21 cellular contexts compared by ENCODE assay signal in genomic region chr14:50107850-50108249, GRCh38. TPM values are rescaled to one million over a fixed set of nuclear protein-coding genes. Genes with fewer than 3 reads are reported as not detected.
DNase-seq lines count a peak whose midpoint lies in the region; ATAC-seq, FAIRE-seq and TF ChIP-seq lines count a peak whose summit lies in the region.
"Had no signal": no experiment of that assay in that cellular context is flagged by ENCODE, and none has a peak within 500 bp of the region (broad histone marks: within the 10 kb centered on the region; RNA-seq: fewer than 3 reads in every experiment).

No MANE protein-coding gene starts in this region.

- TF ChIP-seq RAD21 in HepG2 (CRISPR knock-in tag; IDR thresholded peaks at IDR 0.05): no peak

- TF ChIP-seq EP300 in suprapubic skin (IDR thresholded peaks at IDR 0.05): no peak
- TF ChIP-seq EP300 in HepG2 (IDR thresholded peaks at IDR 0.05; ENCODE audit: low read depth in 2 of 2, low read length in 2 of 2): no peak
- TF ChIP-seq EP300 in HepG2 (CRISPR knock-in tag; IDR thresholded peaks at IDR 0.05; ENCODE audit: borderline replicate concordance): no peak

- H3K9me3 ChIP-seq in left lung (no peaks in the 10 kb centered on the region), suprapubic skin (no peaks in the 10 kb centered on the region), aorta (ENCODE audit: control insufficient read depth, low read length) (no peaks in the 10 kb centered on the region), HepG2 (ENCODE audit: low read length) (no peaks in the 10 kb centered on the region)
- H3K9me3 ChIP-seq: testis had no signal

- no peak for ATAC-seq in activated T-cell treated with anti-CD3 and anti-CD28 coated beads, Interleukin-2, amount 50 U/mL, for 72 hours (replicated peaks in 1 of 2)
- no peak for ATAC-seq in activated naive CD8-positive, alpha-beta T cell treated with anti-CD3 and anti-CD28 coated beads, Interleukin-2, amount 50 U/mL, for 24 hours
- ATAC-seq in left lung (peak; percentile 58), HG02610 (IDR thresholded peaks at IDR 0.05; ENCODE audit: unreplicated experiment) (no peak), aorta (ENCODE audit: low FRiP score) (no peak), HepG2 (no peak)

- no peaks in the 10 kb centered on the region for H3K27me3 Mint-ChIP-seq in activated T-cell treated with anti-CD3 and anti-CD28 coated beads, Interleukin-2, amount 50 U/mL, for 72 hours (ENCODE audit: low read depth)
- H3K27me3 Mint-ChIP-seq in activated naive CD8-positive, alpha-beta T cell treated with anti-CD3 and anti-CD28 coated beads, Interleukin-2, amount 50 U/mL, for 24 hours: no peaks in the 10 kb centered on the region
- H3K27me3 Mint-ChIP-seq: activated naive CD4-positive, alpha-beta T cell treated with anti-CD3 and anti-CD28 coated beads, Interleukin-2, amount 10 ng/mL, durations not matched to agents 7 days and 5 days had no signal

- H3K27ac ChIP-seq in left lung (peak overlapping the region in 1 of 2 donors; percentile 34), suprapubic skin (peak overlapping the region; percentile 5), aorta (ENCODE audit: low read depth in 1 of 2, low read length in 2 of 2) (no peak overlapping the region), HepG2 (ENCODE audit: extremely low read length, insufficient read depth, low read length) (no peak overlapping the region)
- H3K27ac ChIP-seq: C4-2B, testis had no signal

- intact Hi-C loops in left lung (cut with DNase I) (no loop called here), aorta (cut with DNase I) (loop anchor here (5.0 kb wide), 2 partner anchors 241 to 246 kb away; no protein-coding TSS in a partner anchor), HepG2 (cut with micrococcal nuclease; ENCODE audit: unreplicated experiment) (loop anchor here (5.0 to 10.0 kb wide), 3 partner anchors 46 to 106 kb away; no protein-coding TSS in a partner anchor)

- no peaks in the 10 kb centered on the region for H3K79me2 ChIP-seq in HepG2 (ENCODE audit: insufficient read depth, low read length)

- BruUV-seq in HepG2 (replicated peaks; lab: Mats Ljungman, UMichigan): no TSS peak

- TF ChIP-seq POLR2A in suprapubic skin (IDR thresholded peaks at IDR 0.05) (no peak), HepG2 (IDR thresholded peaks at IDR 0.05; ENCODE audit: insufficient read depth in 1 of 2, low read depth in 2 of 2, low read length in 2 of 2) (no peak)

- in situ Hi-C loops in HepG2 (cut with HindIII; ENCODE audit: extremely low pct_ligation_motif_present, low pct_unique_long_range_greater_than_20kb): loop anchor here (5.0 kb wide), 1 partner anchor 106 kb away; no protein-coding TSS in a partner anchor

- no peaks in the 10 kb centered on the region for H3K9me3 Mint-ChIP-seq in activated T-cell treated with anti-CD3 and anti-CD28 coated beads, Interleukin-2, amount 50 U/mL, for 72 hours
- no peaks in the 10 kb centered on the region for H3K9me3 Mint-ChIP-seq in activated naive CD8-positive, alpha-beta T cell treated with anti-CD3 and anti-CD28 coated beads, Interleukin-2, amount 50 U/mL, for 24 hours
- H3K9me3 Mint-ChIP-seq: activated naive CD4-positive, alpha-beta T cell treated with anti-CD3 and anti-CD28 coated beads, Interleukin-2, amount 10 ng/mL, durations not matched to agents 7 days and 5 days had no signal

- H3K27ac Mint-ChIP-seq in activated T-cell treated with anti-CD3 and anti-CD28 coated beads, Interleukin-2, amount 50 U/mL, for 72 hours: peak overlapping the region; percentile 69
- H3K27ac Mint-ChIP-seq in activated naive CD8-positive, alpha-beta T cell treated with anti-CD3 and anti-CD28 coated beads, Interleukin-2, amount 50 U/mL, for 24 hours: peak overlapping the region; percentile 39
- H3K27ac Mint-ChIP-seq: activated naive CD4-positive, alpha-beta T cell treated with anti-CD3 and anti-CD28 coated beads, Interleukin-2, amount 10 ng/mL, durations not matched to agents 7 days and 5 days had no signal

- peaks cover 8 to 23% of the 10 kb centered on the region in 2 donors for H3K36me3 Mint-ChIP-seq in activated T-cell treated with anti-CD3 and anti-CD28 coated beads, Interleukin-2, amount 50 U/mL, for 72 hours (ENCODE audit: insufficient read depth in 2 of 2)
- peaks cover 40% of the 10 kb centered on the region for H3K36me3 Mint-ChIP-seq in activated naive CD8-positive, alpha-beta T cell treated with anti-CD3 and anti-CD28 coated beads, Interleukin-2, amount 50 U/mL, for 24 hours (ENCODE audit: low read depth)

- no peak overlapping the region for H3K4me2 ChIP-seq in HepG2 (ENCODE audit: low read depth, low read length)

- H3K4me3 Mint-ChIP-seq in activated T-cell treated with anti-CD3 and anti-CD28 coated beads, Interleukin-2, amount 50 U/mL, for 72 hours: no peak overlapping the region
- no peak overlapping the region for H3K4me3 Mint-ChIP-seq in activated naive CD8-positive, alpha-beta T cell treated with anti-CD3 and anti-CD28 coated beads, Interleukin-2, amount 50 U/mL, for 24 hours
- H3K4me3 Mint-ChIP-seq: activated naive CD4-positive, alpha-beta T cell treated with anti-CD3 and anti-CD28 coated beads, Interleukin-2, amount 10 ng/mL, durations not matched to agents 7 days and 5 days had no signal

- peaks cover 45% of the 10 kb centered on the region for H3K4me1 Mint-ChIP-seq in activated T-cell treated with anti-CD3 and anti-CD28 coated beads, Interleukin-2, amount 50 U/mL, for 72 hours (ENCODE audit: low read depth)
- peaks cover 48% of the 10 kb centered on the region for H3K4me1 Mint-ChIP-seq in activated naive CD8-positive, alpha-beta T cell treated with anti-CD3 and anti-CD28 coated beads, Interleukin-2, amount 50 U/mL, for 24 hours

- POLR2A ChIA-PET in HepG2 (lab: Yijun Ruan, JAX): interaction anchor here (1.2 kb wide), 1 partner anchor 8 kb away, joined by 4 read pairs; the partner anchor contains the start of gene VCPKMT

- H3K27me3 ChIP-seq in left lung (no peaks in the 10 kb centered on the region), suprapubic skin (no peaks in the 10 kb centered on the region), aorta (ENCODE audit: control insufficient read depth in 1 of 2, insufficient read depth in 2 of 2, low read length in 1 of 2) (no peaks in the 10 kb centered on the region), HepG2 (ENCODE audit: control insufficient read depth in 1 of 2, insufficient read depth in 2 of 2, low read length in 2 of 2) (no peaks in the 10 kb centered on the region)
- H3K27me3 ChIP-seq: testis had no signal

- H2AFZ ChIP-seq in HepG2 (ENCODE audit: low read length): no peak overlapping the region

- H3K4me3 ChIP-seq in left lung: no peak overlapping the region
- H3K4me3 ChIP-seq in suprapubic skin: no peak overlapping the region
- no peak overlapping the region for H3K4me3 ChIP-seq in aorta (ENCODE audit: low read length in 2 of 2)
- H3K4me3 ChIP-seq in HepG2 (replicated peaks in 1 of 3; ENCODE audit: insufficient read depth in 1 of 3, low read depth in 2 of 3, low read length in 3 of 3): no peak overlapping the region
- H3K4me3 ChIP-seq: testis had no signal

- 65% methylated on average over 2 of the region's 2 CpGs for WGBS in suprapubic skin
- WGBS in aorta, 2 donors: 79 to 84% methylated on average over 2 of the region's 2 CpGs
- 97% methylated on average over 2 of the region's 2 CpGs for WGBS in HepG2 (ENCODE audit: low lambda C conversion rate)

- CTCF ChIA-PET in HepG2 (lab: Yijun Ruan, JAX; ENCODE audit: low intra/inter-chr PET ratio, low total read pairs): no interaction called here

- no peak overlapping the region for H3K9ac ChIP-seq in HepG2 (ENCODE audit: insufficient read depth, low read depth, low read length)

- no peak for DNase-seq in activated T-cell treated with anti-CD3 and anti-CD28 coated beads, Interleukin-2, amount 50 U/mL, for 72 hours
- DNase-seq in activated T-cell treated with anti-CD3 and anti-CD28 coated beads for 4 hours: no peak
- DNase-seq in activated naive CD8-positive, alpha-beta T cell treated with anti-CD3 and anti-CD28 coated beads, Interleukin-2, amount 50 U/mL, for 24 hours: no peak
- DNase-seq in left lung: no peak
- no peak for DNase-seq in suprapubic skin (ENCODE audit: low spot score in 2 of 2)
- DNase-seq in aorta: no peak
- no peak for DNase-seq in HepG2 (ENCODE audit: low spot score)
- DNase-seq: activated naive CD4-positive, alpha-beta T cell treated with anti-CD3 and anti-CD28 coated beads, Interleukin-2, amount 10 ng/mL, durations not matched to agents 7 days and 5 days; DMS 273 treated with DMSO at 0.1 percent for 48 hours; effector memory CD4-positive, alpha-beta T cell; head of caudate nucleus; KBM-7; NCI-H1930; NCI-H226; occipital lobe; OCI-M1; SHP77 treated with DMSO at 0.1 percent for 48 hours; testis had no signal

- FAIRE-seq in HepG2 (lab: Jason Lieb, UNC): no peak
- FAIRE-seq: GM18507 had no signal

- H3K4me1 ChIP-seq in left lung: peaks cover 0 to 4% of the 10 kb centered on the region in 2 donors
- peaks cover 8% of the 10 kb centered on the region for H3K4me1 ChIP-seq in suprapubic skin
- no peaks in the 10 kb centered on the region for H3K4me1 ChIP-seq in aorta (ENCODE audit: control insufficient read depth in 1 of 2, insufficient read depth in 2 of 2, low read length in 2 of 2)
- no peaks in the 10 kb centered on the region for H3K4me1 ChIP-seq in HepG2 (ENCODE audit: insufficient read depth, low read length)
- H3K4me1 ChIP-seq: testis had no signal

- no peaks in the 10 kb centered on the region for H4K20me1 ChIP-seq in HepG2 (ENCODE audit: insufficient read depth, low read length)

- no peak for TF ChIP-seq CTCF in left lung (IDR thresholded peaks at IDR 0.05)
- no peak for TF ChIP-seq CTCF in suprapubic skin (IDR thresholded peaks at IDR 0.05)
- no peak for TF ChIP-seq CTCF in HepG2 (CRISPR knock-in tag; IDR thresholded peaks at IDR 0.05)

- H3K36me3 ChIP-seq in left lung (peaks cover 0 to 59% of the 10 kb centered on the region in 2 donors), suprapubic skin (peaks cover 45% of the 10 kb centered on the region), aorta (ENCODE audit: control insufficient read depth in 1 of 2, insufficient read depth in 2 of 2, low read length in 1 of 2) (peaks cover 0 to 3% of the 10 kb centered on the region in 2 donors), HepG2 (replicated peaks in 1 of 2; ENCODE audit: control insufficient read depth in 1 of 2, insufficient read depth in 2 of 2, low read length in 2 of 2) (peaks cover 4 to 45% of the 10 kb centered on the region in 2 experiments; a peak in 4 of 5 replicates)

RNA-seq across cellular contexts. Expression of gene VCPKMT, which starts 8.5 kb away (rescaled TPM):
- 10 to 100 TPM; 11.3 to 13.8 TPM for total RNA-seq in activated T-cell treated with anti-CD3 and anti-CD28 coated beads, Interleukin-2, amount 50 U/mL, for 72 hours
- total RNA-seq in left lung (1 to 10 TPM; 5.8 to 9.3 TPM), suprapubic skin (10 to 100 TPM in 3 of 4 donors, 1 to 10 TPM in 1; 8.1 to 12.5 (median 11.9) TPM), aorta (1 to 10 TPM; 8.5 to 9.1 TPM), HepG2 (2016; rRNA removed; fragmentation: Illumina TruSeq; extraction: Trizol) (5.4 and 5.5 TPM in 2 replicates)
- polyA plus RNA-seq in aorta (10 to 100 TPM in 1 of 2 donors, 1 to 10 TPM in 1; 4.5 to 11.6 TPM), HepG2 (2011; rRNA removed) (3.1 and 3.9 TPM in 2 replicates)
- 0.62 and 0.71 TPM in 2 replicates for total RNA-seq in HepG2 (2016; cell fraction: cytosol; rRNA removed; fragmentation: Illumina TruSeq; extraction: Trizol; ENCODE audit: low read depth)
- 5.0 and 6.6 TPM in 2 replicates for total RNA-seq in HepG2 (2016; cell fraction: insoluble cytoplasmic fraction; rRNA removed; fragmentation: Illumina TruSeq; extraction: Trizol)
- 2.2 and 2.7 TPM in 2 replicates for total RNA-seq in HepG2 (2016; cell fraction: membrane; rRNA removed; fragmentation: Illumina TruSeq; extraction: Trizol)
- total RNA-seq in HepG2 (2016; cell fraction: nucleus; rRNA removed; fragmentation: Illumina TruSeq; extraction: Trizol): 9.6 and 10.7 TPM in 2 replicates
- 1.9 TPM in 2 replicates for polyA plus RNA-seq in HepG2 (2011; cell fraction: cytosol; rRNA removed)
- 6.1 and 6.5 TPM in 2 replicates for polyA plus RNA-seq in HepG2 (2011; cell fraction: nucleus; rRNA removed)
- 4.0 and 4.1 TPM in 2 replicates for polyA plus RNA-seq in HepG2 (2012)
- polyA plus RNA-seq in HepG2 (2016; cell fraction: cytosol; fragmentation: Illumina TruSeq; extraction: Trizol; ENCODE audit: low read depth): 0.77 and 0.96 TPM in 2 replicates
- polyA plus RNA-seq in HepG2 (2016; cell fraction: insoluble cytoplasmic fraction; fragmentation: Illumina TruSeq; extraction: Trizol; ENCODE audit: low read depth): 4.7 TPM in 2 replicates
- polyA plus RNA-seq in HepG2 (2016; cell fraction: membrane; fragmentation: Illumina TruSeq; extraction: Trizol; ENCODE audit: low read depth): 1.5 and 2.0 TPM in 2 replicates
- polyA plus RNA-seq in HepG2 (2016; cell fraction: nucleus; fragmentation: Illumina TruSeq; extraction: Trizol; ENCODE audit: insufficient read depth, low read depth): 22.3 and 22.4 TPM in 2 replicates
- polyA minus RNA-seq in HepG2 (2011; rRNA and poly(A)+ RNA removed; ENCODE audit: low replicate concordance): 3.5 and 7.9 TPM in 2 replicates
- 1.2 and 1.5 TPM in 2 replicates for polyA minus RNA-seq in HepG2 (2011; cell fraction: cytosol; rRNA and poly(A)+ RNA removed)
- 9.2 and 12.5 TPM in 2 replicates for polyA minus RNA-seq in HepG2 (2011; cell fraction: nucleus; rRNA and poly(A)+ RNA removed)

Comparison
In these comparisons a context has a peak if more than half of its experiments do, and no peak if none do; other contexts are left out.
1. intact Hi-C loops: an anchor here in aorta (5.0 kb wide) and HepG2 (5.0 to 10.0 kb wide); none called in left lung.